Comparison of ENCODE assay signal across 8 cellular contexts in the genomic region with DNA sequence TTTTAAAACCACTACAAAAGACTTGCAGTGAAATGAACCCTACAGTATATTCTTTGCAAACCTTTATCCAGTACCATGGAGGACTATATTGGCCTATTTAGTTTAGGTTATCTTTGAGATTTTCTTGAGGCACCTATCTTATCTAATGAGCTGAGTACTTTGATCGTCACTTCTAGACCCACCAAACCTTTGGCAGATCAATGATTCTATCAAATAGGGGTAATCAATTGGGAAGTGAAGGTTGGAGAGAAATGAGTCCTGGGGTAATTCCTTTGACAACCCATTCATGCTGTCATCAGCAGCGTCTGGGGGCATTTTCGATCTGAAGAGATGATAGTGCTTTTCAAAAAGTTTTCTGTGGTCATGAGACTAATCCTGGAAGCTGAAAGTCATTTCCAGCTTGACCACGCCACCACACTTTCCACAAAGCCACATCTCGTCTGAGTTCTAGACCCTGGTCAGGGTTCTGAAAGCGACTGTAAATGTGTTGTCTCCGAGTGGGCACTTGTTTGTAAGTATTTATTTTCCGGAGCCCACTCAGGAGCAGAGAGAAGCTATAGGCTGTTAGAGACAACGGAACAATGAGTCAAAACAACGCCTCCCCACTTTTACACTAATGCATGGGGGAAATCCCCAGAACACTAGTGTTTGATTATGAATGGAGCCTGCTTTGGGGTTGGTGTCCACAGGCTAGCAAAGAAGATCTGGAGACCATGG.
DNase-seq lines count a peak whose midpoint lies in the region; ATAC-seq and TF ChIP-seq lines count a peak whose summit lies in the region.

No MANE protein-coding gene starts in this region.

- H3K36me3 Mint-ChIP-seq in dendritic cell treated with granulocyte-macrophage colony-stimulating factor and Interleukin-4, amounts not matched to agents 40 ng/mL and 50 ng/mL, for 4 days (ENCODE audit: low read depth) = peaks cover 69% of the 10 kb centered on the region

- intact Hi-C loops in dendritic cell treated with granulocyte-macrophage colony-stimulating factor and Interleukin-4, amounts not matched to agents 40 ng/mL and 50 ng/mL, for 4 days (cut with micrococcal nuclease) = loop anchor here (10.0 kb wide), 1 partner anchor 453 kb away; no protein-coding TSS in a partner anchor

- DNase-seq in GM12865 (ENCODE audit: low read depth) (peak; percentile 91), T-helper 2 cell (peak in 3 of 5 experiments; percentile 16 to 86 (median 74)), amygdala (lab: John Stamatoyannopoulos, UW) (no peak), LoVo (ENCODE audit: low spot score) (no peak), D341Med (ENCODE audit: low spot score) (no peak)

- H3K27me3 Mint-ChIP-seq in dendritic cell treated with granulocyte-macrophage colony-stimulating factor and Interleukin-4, amounts not matched to agents 40 ng/mL and 50 ng/mL, for 4 days = peaks cover 1% of the 10 kb centered on the region

- H3K9me3 Mint-ChIP-seq in dendritic cell treated with granulocyte-macrophage colony-stimulating factor and Interleukin-4, amounts not matched to agents 40 ng/mL and 50 ng/mL, for 4 days = no peaks in the 10 kb centered on the region

- H3K4me3 ChIP-seq in GM12865 (ENCODE audit: low read depth, low read length) = no peak overlapping the region

- ATAC-seq in GM21717 (IDR thresholded peaks at IDR 0.05; ENCODE audit: unreplicated experiment) (peak; percentile 43), HG02970 (IDR thresholded peaks at IDR 0.05; ENCODE audit: low FRiP score, unreplicated experiment) (no peak)

- no peak overlapping the region for H3K4me3 Mint-ChIP-seq in dendritic cell treated with granulocyte-macrophage colony-stimulating factor and Interleukin-4, amounts not matched to agents 40 ng/mL and 50 ng/mL, for 4 days

- no peak for TF ChIP-seq CTCF in GM12865 (IDR thresholded peaks at IDR 0.05; ENCODE audit: insufficient read depth, low read depth, low read length, missing control alignments)

- H3K27ac Mint-ChIP-seq in dendritic cell treated with granulocyte-macrophage colony-stimulating factor and Interleukin-4, amounts not matched to agents 40 ng/mL and 50 ng/mL, for 4 days = peak overlapping the region; percentile 67

- peaks cover 65% of the 10 kb centered on the region for H3K4me1 Mint-ChIP-seq in dendritic cell treated with granulocyte-macrophage colony-stimulating factor and Interleukin-4, amounts not matched to agents 40 ng/mL and 50 ng/mL, for 4 days (ENCODE audit: low read depth)

Comparison
In these comparisons a context has a peak if more than half of its experiments do, and no peak if none do; other contexts are left out.
1. DNase-seq: peak in GM12865 (single experiment) and T-helper 2 cell (3 of 5); none in amygdala (0 of 56), LoVo (single experiment) and D341Med (single experiment).